In the genomic region with DNA sequence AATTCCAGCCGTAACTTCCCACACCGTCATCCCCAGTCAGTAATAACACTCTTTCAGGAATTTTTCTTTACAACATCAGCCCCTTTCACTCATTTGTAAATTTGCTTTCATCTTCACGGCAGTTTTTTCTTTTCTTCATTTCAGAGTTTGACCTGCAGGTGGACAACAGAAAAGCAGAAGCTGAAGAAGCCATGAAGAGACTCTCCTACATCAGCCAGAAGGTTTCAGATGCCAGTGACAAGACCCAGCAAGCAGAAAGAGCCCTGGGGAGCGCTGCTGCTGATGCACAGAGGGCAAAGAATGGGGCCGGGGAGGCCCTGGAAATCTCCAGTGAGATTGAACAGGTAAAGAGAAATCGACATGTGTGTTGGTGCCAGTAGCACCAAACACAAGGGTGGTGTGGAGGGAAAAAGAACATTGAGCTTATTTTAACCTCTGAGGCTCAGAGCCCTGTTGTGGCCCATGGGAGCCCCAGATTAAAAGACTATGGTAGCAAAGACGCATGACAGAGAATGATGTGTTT, we compare ENCODE assay signal across 23 cellular contexts. TPM values are rescaled to one million over a fixed set of nuclear protein-coding genes. Genes with fewer than 3 reads are reported as not detected.
A peak's percentile ranks its signal among the peaks of the same experiment; 100 is the strongest.
DNase-seq lines count a peak whose midpoint lies in the region; ATAC-seq and TF ChIP-seq lines count a peak whose summit lies in the region.
"Had no signal": no experiment of that assay in that cellular context is flagged by ENCODE, and none has a peak within 500 bp of the region (broad histone marks: within the 10 kb centered on the region; RNA-seq: fewer than 3 reads in every experiment).

No MANE protein-coding gene starts in this region.

- H3K27me3 ChIP-seq in right cardiac atrium (ENCODE audit: control insufficient read depth, insufficient read depth) = no peaks in the 10 kb centered on the region
- H3K27me3 ChIP-seq in suprapubic skin = no peaks in the 10 kb centered on the region
- no peaks in the 10 kb centered on the region for H3K27me3 ChIP-seq in BE2C
- H3K27me3 ChIP-seq: brain microvascular endothelial cell had no signal

- no peak for TF ChIP-seq EP300 in suprapubic skin (IDR thresholded peaks at IDR 0.05)

- no peak overlapping the region for H3K4me3 ChIP-seq in right cardiac atrium (ENCODE audit: low read length)
- H3K4me3 ChIP-seq in suprapubic skin = no peak overlapping the region
- H3K4me3 ChIP-seq in BE2C (ENCODE audit: low read depth, low read length) = no peak overlapping the region
- H3K4me3 ChIP-seq: PC-9 had no signal

- peak; percentile 43 for TF ChIP-seq CTCF in HFFc6 (IDR thresholded peaks at IDR 0.05)
- TF ChIP-seq CTCF in WTC11 (IDR thresholded peaks at IDR 0.05) = no peak
- TF ChIP-seq CTCF in suprapubic skin (IDR thresholded peaks at IDR 0.05) = no peak
- TF ChIP-seq CTCF in BE2C (IDR thresholded peaks at IDR 0.05; ENCODE audit: low read depth, low read length) = no peak

- H3K27ac Mint-ChIP-seq in HFFc6 (peak overlapping the region; percentile 83), WTC11 (peak overlapping the region; percentile 3; the same call in 1 of the 2 replicates)
- H3K27ac Mint-ChIP-seq: activated T-helper 2 cell treated with anti-CD3 and anti-CD28 coated beads, Interferon-gamma antibody, Interleukin-2, Interleukin-4, amounts not matched to agents 10 μg/mL and 5 μg/mL and 100 μg/mL, durations not matched to agents 14 hours and 24 hours and 36 hours; mesothelial cell of epicardium had no signal

- peaks cover 31% of the 10 kb centered on the region for H3K36me3 Mint-ChIP-seq in HFFc6 (ENCODE audit: low read depth)
- no peaks in the 10 kb centered on the region for H3K36me3 Mint-ChIP-seq in WTC11

- H3K27me3 Mint-ChIP-seq in HFFc6 (ENCODE audit: insufficient read depth) (no peaks in the 10 kb centered on the region; the same call in 1 of the 2 replicates), WTC11 (ENCODE audit: low read depth) (no peaks in the 10 kb centered on the region)

- H3K4me1 Mint-ChIP-seq in HFFc6 (ENCODE audit: low read depth) (peaks cover 99% of the 10 kb centered on the region), WTC11 (peaks cover 21% of the 10 kb centered on the region)

- DNase-seq in HFFc6 (no peak), WTC11 (ENCODE audit: low spot score) (no peak), right cardiac atrium (peak in 1 of 3 donors; percentile 39), suprapubic skin (ENCODE audit: low spot score in 2 of 2) (no peak), NCI-H146 treated with DMSO at 0.1 percent for 48 hours (lab: John Stamatoyannopoulos, UW; ENCODE audit: unreplicated experiment) (no peak), BE2C (no peak)
- DNase-seq in activated T-cell treated with anti-CD3 and anti-CD28 coated beads, Interleukin-2, amount 50 U/mL, for 1 hour = no peak
- DNase-seq: AML-193; brain microvascular endothelial cell; COR-L47; dermis blood vessel endothelial cell; KBM-7; NCI-H1092 treated with DMSO at 0.1 percent for 48 hours; PC-9; SK-N-SH; stimulated activated naive CD4-positive, alpha-beta T cell; T1000 had no signal

- H3K4me1 ChIP-seq in right cardiac atrium (ENCODE audit: control insufficient read depth, insufficient read depth, low read length) = peaks cover 8% of the 10 kb centered on the region
- H3K4me1 ChIP-seq in suprapubic skin = peaks cover 32% of the 10 kb centered on the region
- peaks cover 5% of the 10 kb centered on the region for H3K4me1 ChIP-seq in BE2C

- no peak for TF ChIP-seq POLR2A in suprapubic skin (IDR thresholded peaks at IDR 0.05)

- no peak overlapping the region for H3K4me3 Mint-ChIP-seq in HFFc6
- no peak overlapping the region for H3K4me3 Mint-ChIP-seq in WTC11
- H3K4me3 Mint-ChIP-seq: mesothelial cell of epicardium, neural crest cell had no signal

- CTCF ChIA-PET in WTC11 (lab: Charles Lee) = interaction anchor here (1.2 to 1.3 kb wide), 2 partner anchors 11 to 39 kb away, joined by 3 to 5 read pairs; no protein-coding TSS in a partner anchor

- WGBS in right cardiac atrium = 76% methylated on average over 7 of the region's 7 CpGs
- 80% methylated on average over 7 of the region's 7 CpGs for WGBS in suprapubic skin

- H3K9me3 ChIP-seq in right cardiac atrium (ENCODE audit: control insufficient read depth, low read length) = no peaks in the 10 kb centered on the region
- H3K9me3 ChIP-seq in suprapubic skin = no peaks in the 10 kb centered on the region
- H3K9me3 ChIP-seq in BE2C = no peaks in the 10 kb centered on the region
- H3K9me3 ChIP-seq: SK-N-SH had no signal

- H3K36me3 ChIP-seq in suprapubic skin (peaks cover 10% of the 10 kb centered on the region), BE2C (no peaks in the 10 kb centered on the region)
- H3K36me3 ChIP-seq: brain microvascular endothelial cell had no signal

- POLR2A ChIA-PET in WTC11 (lab: Charles Lee) = no interaction called here

- no peak for ATAC-seq in WTC11
- no peak for ATAC-seq in right cardiac atrium
- ATAC-seq: activated CD4-positive, CD25-positive, alpha-beta regulatory T cell treated with anti-CD3 and anti-CD28 coated beads, Interleukin-2, amount 50 U/mL, for 24 hours; esophagus mucosa; HCT116 had no signal

- peak overlapping the region; percentile 50 for H3K27ac ChIP-seq in right cardiac atrium (ENCODE audit: low read length)
- H3K27ac ChIP-seq in suprapubic skin = peak overlapping the region; percentile 87
- H3K27ac ChIP-seq: PC-9 had no signal

- intact Hi-C loops in right cardiac atrium (cut with DNase I) = no loop called here

- H3K9me3 Mint-ChIP-seq in HFFc6 (no peaks in the 10 kb centered on the region), WTC11 (no peaks in the 10 kb centered on the region)
- H3K9me3 Mint-ChIP-seq: activated T-helper 2 cell treated with anti-CD3 and anti-CD28 coated beads, Interferon-gamma antibody, Interleukin-2, Interleukin-4, amounts not matched to agents 10 μg/mL and 5 μg/mL and 100 μg/mL, durations not matched to agents 14 hours and 24 hours and 36 hours; mesothelial cell of epicardium had no signal

TF ChIP-seq in WTC11, 78 proteins besides CTCF, POLR2A, EP300 and RAD21:
- TF ChIP-seq, protein P1, sequence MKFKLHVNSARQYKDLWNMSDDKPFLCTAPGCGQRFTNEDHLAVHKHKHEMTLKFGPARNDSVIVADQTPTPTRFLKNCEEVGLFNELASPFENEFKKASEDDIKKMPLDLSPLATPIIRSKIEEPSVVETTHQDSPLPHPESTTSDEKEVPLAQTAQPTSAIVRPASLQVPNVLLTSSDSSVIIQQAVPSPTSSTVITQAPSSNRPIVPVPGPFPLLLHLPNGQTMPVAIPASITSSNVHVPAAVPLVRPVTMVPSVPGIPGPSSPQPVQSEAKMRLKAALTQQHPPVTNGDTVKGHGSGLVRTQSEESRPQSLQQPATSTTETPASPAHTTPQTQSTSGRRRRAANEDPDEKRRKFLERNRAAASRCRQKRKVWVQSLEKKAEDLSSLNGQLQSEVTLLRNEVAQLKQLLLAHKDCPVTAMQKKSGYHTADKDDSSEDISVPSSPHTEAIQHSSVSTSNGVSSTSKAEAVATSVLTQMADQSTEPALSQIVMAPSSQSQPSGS (CRISPR knock-in tag; IDR thresholded peaks at IDR 0.05; ENCODE audit: borderline replicate concordance, low read depth) = no peak
- TF ChIP-seq KAT7 (CRISPR knock-in tag; IDR thresholded peaks at IDR 0.05; ENCODE audit: borderline replicate concordance) = no peak
- no peak for TF ChIP-seq ZNF219 (CRISPR knock-in tag; IDR thresholded peaks at IDR 0.05; ENCODE audit: borderline replicate concordance)
- no peak for TF ChIP-seq MXD4 (CRISPR knock-in tag; IDR thresholded peaks at IDR 0.05; ENCODE audit: borderline replicate concordance)
- TF ChIP-seq, protein P2, sequence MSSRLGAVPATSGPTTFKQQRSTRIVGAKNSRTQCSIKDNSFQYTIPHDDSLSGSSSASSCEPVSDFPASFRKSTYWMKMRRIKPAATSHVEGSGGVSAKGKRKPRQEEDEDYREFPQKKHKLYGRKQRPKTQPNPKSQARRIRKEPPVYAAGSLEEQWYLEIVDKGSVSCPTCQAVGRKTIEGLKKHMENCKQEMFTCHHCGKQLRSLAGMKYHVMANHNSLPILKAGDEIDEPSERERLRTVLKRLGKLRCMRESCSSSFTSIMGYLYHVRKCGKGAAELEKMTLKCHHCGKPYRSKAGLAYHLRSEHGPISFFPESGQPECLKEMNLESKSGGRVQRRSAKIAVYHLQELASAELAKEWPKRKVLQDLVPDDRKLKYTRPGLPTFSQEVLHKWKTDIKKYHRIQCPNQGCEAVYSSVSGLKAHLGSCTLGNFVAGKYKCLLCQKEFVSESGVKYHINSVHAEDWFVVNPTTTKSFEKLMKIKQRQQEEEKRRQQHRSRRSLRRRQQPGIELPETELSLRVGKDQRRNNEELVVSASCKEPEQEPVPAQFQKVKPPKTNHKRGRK (CRISPR knock-in tag; IDR thresholded peaks at IDR 0.05; ENCODE audit: borderline replicate concordance) = no peak
- no peak for TF ChIP-seq HMGA2 (CRISPR knock-in tag; IDR thresholded peaks at IDR 0.05)
- TF ChIP-seq, protein P3, sequence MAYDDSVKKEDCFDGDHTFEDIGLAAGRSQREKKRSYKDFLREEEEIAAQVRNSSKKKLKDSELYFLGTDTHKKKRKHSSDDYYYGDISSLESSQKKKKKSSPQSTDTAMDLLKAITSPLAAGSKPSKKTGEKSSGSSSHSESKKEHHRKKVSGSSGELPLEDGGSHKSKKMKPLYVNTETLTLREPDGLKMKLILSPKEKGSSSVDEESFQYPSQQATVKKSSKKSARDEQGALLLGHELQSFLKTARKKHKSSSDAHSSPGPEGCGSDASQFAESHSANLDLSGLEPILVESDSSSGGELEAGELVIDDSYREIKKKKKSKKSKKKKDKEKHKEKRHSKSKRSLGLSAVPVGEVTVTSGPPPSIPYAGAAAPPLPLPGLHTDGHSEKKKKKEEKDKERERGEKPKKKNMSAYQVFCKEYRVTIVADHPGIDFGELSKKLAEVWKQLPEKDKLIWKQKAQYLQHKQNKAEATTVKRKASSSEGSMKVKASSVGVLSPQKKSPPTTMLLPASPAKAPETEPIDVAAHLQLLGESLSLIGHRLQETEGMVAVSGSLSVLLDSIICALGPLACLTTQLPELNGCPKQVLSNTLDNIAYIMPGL (CRISPR knock-in tag; IDR thresholded peaks at IDR 0.05) = no peak
- TF ChIP-seq, protein P4, sequence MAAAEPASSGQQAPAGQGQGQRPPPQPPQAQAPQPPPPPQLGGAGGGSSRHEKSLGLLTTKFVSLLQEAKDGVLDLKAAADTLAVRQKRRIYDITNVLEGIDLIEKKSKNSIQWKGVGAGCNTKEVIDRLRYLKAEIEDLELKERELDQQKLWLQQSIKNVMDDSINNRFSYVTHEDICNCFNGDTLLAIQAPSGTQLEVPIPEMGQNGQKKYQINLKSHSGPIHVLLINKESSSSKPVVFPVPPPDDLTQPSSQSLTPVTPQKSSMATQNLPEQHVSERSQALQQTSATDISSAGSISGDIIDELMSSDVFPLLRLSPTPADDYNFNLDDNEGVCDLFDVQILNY (CRISPR knock-in tag; IDR thresholded peaks at IDR 0.05) = no peak

RNA-seq across cellular contexts. Expression of a gene that starts 53.2 kb away (rescaled TPM):
- 1 to 10 TPM; 1.5 to 2.3 (median 1.7) TPM for total RNA-seq in HFFc6 (2021; fragmentation: NEBNext Ultra II Directional; extraction: Animal tissue kit (Norgen Biotek cat#: 25700))
- total RNA-seq in WTC11 (2021) (6.5 to 7.9 TPM (median 6.5 TPM) in 3 replicates), right cardiac atrium (1 to 10 TPM in 3 of 4 donors, under 1 TPM in 1; 0.99 to 3.0 (median 1.4) TPM), suprapubic skin (10 to 100 TPM; 24.2 to 46.5 (median 35.5) TPM)
- polyA plus RNA-seq in right cardiac atrium = 0.70 TPM
- 0.40 TPM for polyA plus RNA-seq in BE2C (2012; ENCODE audit: insufficient read depth, insufficient read length, low read depth)
- total RNA-seq: activated T-helper 2 cell treated with anti-CD3 and anti-CD28 coated beads, Interferon-gamma antibody, Interleukin-2, Interleukin-4, amounts not matched to agents 10 μg/mL and 5 μg/mL and 100 μg/mL, durations not matched to agents 14 hours and 24 hours and 36 hours; neural crest cell had no signal
